ENCODE assay signal across 8 cellular contexts in genomic region chr15:57306305-57306943, GRCh38.
DNase-seq lines count a peak whose midpoint lies in the region; ATAC-seq, FAIRE-seq and TF ChIP-seq lines count a peak whose summit lies in the region.

No MANE protein-coding gene starts in this region.

- intact Hi-C loops in activated B cell treated with CpG ODN at 0.5 μM for 24 hours (cut with micrococcal nuclease) = loop anchor here (1.0 to 10.0 kb wide), 10 partner anchors 47 to 842 kb away; partner anchors contain the start of genes MNS1, POLR2M and TCF12

- no peaks in the 10 kb centered on the region for H3K36me3 ChIP-seq in bronchial epithelial cell (ENCODE audit: control insufficient read depth, insufficient read depth, low read length)
- no peaks in the 10 kb centered on the region for H3K36me3 ChIP-seq in keratinocyte (ENCODE audit: control insufficient read depth in 2 of 2, extremely low read depth in 1 of 2, insufficient read depth in 2 of 2, low read length in 2 of 2)

- H3K9ac ChIP-seq in keratinocyte (ENCODE audit: control insufficient read depth, extremely low read depth, insufficient read depth, low read length) = peak overlapping the region; percentile 65

- H3K27ac ChIP-seq in keratinocyte (ENCODE audit: control insufficient read depth, insufficient read depth, low read length) = no peak overlapping the region

- H3K9me1 ChIP-seq in keratinocyte (ENCODE audit: control insufficient read depth, extremely low read depth, insufficient read depth, low read length) = no peaks in the 10 kb centered on the region

- ATAC-seq in HG02852 (IDR thresholded peaks at IDR 0.05; ENCODE audit: unreplicated experiment) (peak; percentile 68), activated B cell treated with CpG ODN at 0.5 μM for 24 hours (ENCODE audit: low read depth) (peak; percentile 71), HG03571 (IDR thresholded peaks at IDR 0.05; ENCODE audit: unreplicated experiment) (no peak)

- peak overlapping the region; percentile 86 for H2AFZ ChIP-seq in keratinocyte (ENCODE audit: control insufficient read depth, low read length)

- H3K9me3 ChIP-seq in keratinocyte (ENCODE audit: control insufficient read depth, low read depth, low read length) = no peaks in the 10 kb centered on the region

- no peak for FAIRE-seq in bronchial epithelial cell (lab: Jason Lieb, UNC)
- no peak for FAIRE-seq in keratinocyte (lab: Jason Lieb, UNC)

- dilution Hi-C loops in keratinocyte (cut with MboI; ENCODE audit: extremely low pct_ligation_motif_present, low sequenced_read_pairs) = no loop called here

- H3K4me3 ChIP-seq in bronchial epithelial cell (ENCODE audit: low read depth, low read length) (peak overlapping the region; percentile 46), keratinocyte (ENCODE audit: control insufficient read depth in 2 of 3, extremely low read depth in 1 of 3, insufficient read depth in 2 of 3, low read depth in 1 of 3, low read length in 3 of 3) (peak overlapping the region; percentile 27 to 65 (median 61))

- CTCF ChIA-PET in activated B cell treated with CpG ODN at 0.5 μM for 24 hours (lab: Charles Lee) = interaction anchor here (0.6 to 8.8 kb wide), 48 partner anchors 9 to 815 kb away, joined by 3 to 202 read pairs (median 4); partner anchors contain the start of gene TCF12

- peaks cover 80% of the 10 kb centered on the region for H3K36me3 Mint-ChIP-seq in activated B cell treated with CpG ODN at 0.5 μM for 24 hours (ENCODE audit: low read depth)

- POLR2A ChIA-PET in activated B cell treated with CpG ODN at 0.5 μM for 24 hours (lab: Charles Lee) = interaction anchor here (0.6 to 14.0 kb wide), 6 partner anchors 9 to 388 kb away, joined by 4 to 387 read pairs (median 8); partner anchors contain the start of gene TCF12

- H3K4me2 ChIP-seq in keratinocyte (ENCODE audit: control insufficient read depth, extremely low read depth, insufficient read depth, low read depth, low read length) = peak overlapping the region; percentile 92

- no peaks in the 10 kb centered on the region for H3K79me2 ChIP-seq in keratinocyte (ENCODE audit: control insufficient read depth, insufficient read depth, low read length)

- H4K20me1 ChIP-seq in keratinocyte (ENCODE audit: control insufficient read depth, extremely low read depth, insufficient read depth, low read length) = no peaks in the 10 kb centered on the region

- peak overlapping the region; percentile 90 for H3K4me3 Mint-ChIP-seq in activated B cell treated with CpG ODN at 0.5 μM for 24 hours

- peaks cover 3% of the 10 kb centered on the region for H3K27me3 ChIP-seq in bronchial epithelial cell (ENCODE audit: control insufficient read depth, insufficient read depth, low read length)
- H3K27me3 ChIP-seq in keratinocyte (ENCODE audit: control insufficient read depth, extremely low read depth, insufficient read depth, low read length) = no peaks in the 10 kb centered on the region

- no peaks in the 10 kb centered on the region for H3K9me3 Mint-ChIP-seq in activated B cell treated with CpG ODN at 0.5 μM for 24 hours

- peaks cover 76% of the 10 kb centered on the region for H3K4me1 Mint-ChIP-seq in activated B cell treated with CpG ODN at 0.5 μM for 24 hours

- H3K27ac Mint-ChIP-seq in activated B cell treated with CpG ODN at 0.5 μM for 24 hours = peak overlapping the region; percentile 88

- peaks cover 6% of the 10 kb centered on the region for H3K4me1 ChIP-seq in keratinocyte (ENCODE audit: control insufficient read depth, extremely low read depth, insufficient read depth, low read length)

- DNase-seq in GM10266 (ENCODE audit: extremely low spot score) = peak; percentile 87
- DNase-seq in NCI-H2081 treated with DMSO at 0.1 percent for 48 hours (lab: John Stamatoyannopoulos, UW) = peak; percentile 43
- DNase-seq in activated B cell treated with CpG ODN at 0.5 μM for 24 hours = peak; percentile 91
- DNase-seq in bronchial epithelial cell (ENCODE audit: low read depth) = peak; percentile 28
- no peak for DNase-seq in keratinocyte (ENCODE audit: low read depth, low spot score)
- peak; percentile 70 to 87 (median 84) for DNase-seq in stimulated activated CD4-positive, alpha-beta T cell treated with anti-CD3 and anti-CD28 coated beads, Interleukin-12 subunit alpha, Interleukin-12 subunit beta, amount 100 ng/mL, for 48 hours (ENCODE audit: low read depth in 2 of 3, low spot score in 1 of 3)

- no peaks in the 10 kb centered on the region for H3K27me3 Mint-ChIP-seq in activated B cell treated with CpG ODN at 0.5 μM for 24 hours

- peak; percentile 93 for TF ChIP-seq CTCF in GM10266 (IDR thresholded peaks at IDR 0.05; ENCODE audit: control insufficient read depth, insufficient read depth, low read depth, missing control alignments)
- TF ChIP-seq CTCF in activated B cell treated with CpG ODN at 0.5 μM for 24 hours (IDR thresholded peaks at IDR 0.05) = peak; percentile 45
- peak; percentile 84 for TF ChIP-seq CTCF in bronchial epithelial cell (IDR thresholded peaks at IDR 0.05; ENCODE audit: insufficient read depth, low read length, severe bottlenecking)
- TF ChIP-seq CTCF in keratinocyte (optimal IDR thresholded peaks at IDR 0.05 in 1 of 3, IDR thresholded peaks at IDR 0.05 in 1 of 3, conservative IDR thresholded peaks at IDR 0.05 in 1 of 3; ENCODE audit: extremely low read depth in 1 of 3, insufficient read depth in 2 of 3, low read length in 3 of 3) = peak; percentile 64 to 93 (median 78)
